In genomic region chr6:4180653-4181255, GRCh38 we compare ENCODE assay signal across 14 cellular contexts. TPM values are rescaled to one million over a fixed set of nuclear protein-coding genes. Genes with fewer than 3 reads are reported as not detected.
A peak's percentile ranks its signal among the peaks of the same experiment; 100 is the strongest.
DNase-seq lines count a peak whose midpoint lies in the region; TF ChIP-seq lines count a peak whose summit lies in the region.
"Had no signal": no experiment of that assay in that cellular context is flagged by ENCODE, and none has a peak within 500 bp of the region (broad histone marks: within the 10 kb centered on the region; RNA-seq: fewer than 3 reads in every experiment).

No MANE protein-coding gene starts in this region.

- TF ChIP-seq POLR2A in breast epithelium (IDR thresholded peaks at IDR 0.05): no peak

- no peak overlapping the region for H3K9ac ChIP-seq in SK-N-SH

- no peak for TF ChIP-seq RAD21 in SK-N-SH (IDR thresholded peaks at IDR 0.05; ENCODE audit: low read length)

- no peak overlapping the region for H2AFZ ChIP-seq in SK-N-SH (ENCODE audit: low read depth)

- TF ChIP-seq EP300 in SK-N-SH (IDR thresholded peaks at IDR 0.05; ENCODE audit: borderline replicate concordance in 1 of 2, low read depth in 1 of 2, low read length in 1 of 2): no peak

- intact Hi-C loops in MCF 10A (cut with micrococcal nuclease): no loop called here
- intact Hi-C loops in breast epithelium (cut with DNase I; ENCODE audit: low total_unique reads): no loop called here

- no peak overlapping the region for H3K27ac Mint-ChIP-seq in MCF 10A (ENCODE audit: low read depth, unreplicated experiment)
- H3K27ac Mint-ChIP-seq: activated naive CD4-positive, alpha-beta T cell treated with anti-CD3 and anti-CD28 coated beads for 36 hours; nephron had no signal

- peaks cover 0 to 3% of the 10 kb centered on the region in 2 donors for H3K27me3 ChIP-seq in breast epithelium
- no peaks in the 10 kb centered on the region; the same call in 1 of the 2 replicates for H3K27me3 ChIP-seq in SK-N-SH (ENCODE audit: insufficient read depth)
- H3K27me3 ChIP-seq: SJSA1 had no signal

- H3K9me2 ChIP-seq in SK-N-SH: no peaks in the 10 kb centered on the region

- H3K9me3 ChIP-seq in breast epithelium (no peaks in the 10 kb centered on the region), SK-N-SH (no peaks in the 10 kb centered on the region)
- H3K9me3 ChIP-seq: SJSA1 had no signal

- no TSS peak for BruUV-seq in MCF 10A (replicated peaks; lab: Mats Ljungman, UMichigan)

- DNase-seq in MCF 10A (ENCODE audit: unreplicated experiment) (peak; percentile 56), breast epithelium (ENCODE audit: low spot score in 2 of 2) (no peak), SK-N-SH (peak; percentile 30), fibroblast of the conjunctiva (ENCODE audit: low read depth) (peak; percentile 17), stromal cell of bone marrow (ENCODE audit: low read depth) (peak; percentile 7), activated T-cell treated with anti-CD3 and anti-CD28 coated beads for 4 hours (no peak), NOMO-1 (lab: John Stamatoyannopoulos, UW; ENCODE audit: unreplicated experiment in 2 of 2) (no peak)
- DNase-seq in stimulated activated CD4-positive, alpha-beta T cell treated with anti-CD3 and anti-CD28 coated beads, Interleukin-4, amount 100 ng/mL, for 4 hours: no peak
- DNase-seq: activated CD4-positive, alpha-beta T cell treated with anti-CD3 and anti-CD28 coated beads for 4 hours; activated naive CD4-positive, alpha-beta T cell treated with anti-CD3 and anti-CD28 coated beads for 36 hours; NCI-H187; stimulated activated naive CD8-positive, alpha-beta T cell treated with anti-CD3 and anti-CD28 coated beads, Interleukin-15, Interleukin-2, amounts not matched to agents 100 U/mL and 50 U/mL, for 24 hours had no signal

- no peaks in the 10 kb centered on the region for H3K79me2 ChIP-seq in SK-N-SH (ENCODE audit: insufficient read depth)

- H3K36me3 ChIP-seq in breast epithelium: no peaks in the 10 kb centered on the region
- no peaks in the 10 kb centered on the region for H3K36me3 ChIP-seq in SK-N-SH (replicated peaks in 1 of 2; ENCODE audit: control insufficient read depth in 1 of 2, insufficient read depth in 2 of 2, low read length in 1 of 2)
- H3K36me3 ChIP-seq: SJSA1 had no signal

- CTCF ChIA-PET in MCF 10A (lab: Yijun Ruan, JAX) (interaction anchor here (0.6 kb wide), 1 partner anchor 29 kb away, joined by 3 read pairs; no protein-coding TSS in a partner anchor), SK-N-SH (lab: Yijun Ruan, JAX) (no interaction called here)

- H3K4me3 Mint-ChIP-seq in MCF 10A (ENCODE audit: unreplicated experiment): no peak overlapping the region
- H3K4me3 Mint-ChIP-seq: activated naive CD4-positive, alpha-beta T cell treated with anti-CD3 and anti-CD28 coated beads for 36 hours; nephron had no signal

- H3K27ac ChIP-seq in breast epithelium (no peak overlapping the region), SK-N-SH (ENCODE audit: low read depth in 2 of 2, low read length in 1 of 2) (no peak overlapping the region)
- H3K27ac ChIP-seq: SJSA1 had no signal

- no peaks in the 10 kb centered on the region for H3F3A ChIP-seq in SK-N-SH (replicated peaks; ENCODE audit: insufficient read depth)

- H3K4me1 ChIP-seq in breast epithelium (no peaks in the 10 kb centered on the region), SK-N-SH (ENCODE audit: control insufficient read depth in 1 of 2, insufficient read depth in 2 of 2, low read depth in 1 of 2, low read length in 1 of 2) (no peaks in the 10 kb centered on the region; a peak in 1 of 4 replicates)
- H3K4me1 ChIP-seq: SJSA1 had no signal

- no peaks in the 10 kb centered on the region for H3K36me3 Mint-ChIP-seq in MCF 10A (ENCODE audit: insufficient read depth, unreplicated experiment)

- H4K20me1 ChIP-seq in SK-N-SH (ENCODE audit: insufficient read depth): no peaks in the 10 kb centered on the region

- no peaks in the 10 kb centered on the region for H3K27me3 Mint-ChIP-seq in MCF 10A (ENCODE audit: insufficient read depth, unreplicated experiment)

- no peak for TF ChIP-seq CTCF in MCF 10A (IDR thresholded peaks at IDR 0.05; ENCODE audit: unreplicated experiment)
- no peak for TF ChIP-seq CTCF in breast epithelium (IDR thresholded peaks at IDR 0.05)
- TF ChIP-seq CTCF in SK-N-SH (IDR thresholded peaks at IDR 0.05): no peak

- 51% methylated on average over 8 of the region's 9 CpGs for WGBS in SK-N-SH (ENCODE audit: low lambda C conversion rate)

- no peak overlapping the region for H3K4me2 ChIP-seq in SK-N-SH

- POLR2A ChIA-PET in MCF 10A (lab: Yijun Ruan, JAX): interaction anchor here (0.5 kb wide), 1 partner anchor 81 kb away, joined by 5 read pairs; no protein-coding TSS in a partner anchor
- POLR2A ChIA-PET in SK-N-SH (lab: Yijun Ruan, JAX): no interaction called here

- H3K4me1 Mint-ChIP-seq in MCF 10A (ENCODE audit: insufficient read depth, unreplicated experiment): peaks cover 9% of the 10 kb centered on the region
- H3K4me1 Mint-ChIP-seq: nephron had no signal

- no peaks in the 10 kb centered on the region for H3K9me3 Mint-ChIP-seq in MCF 10A (ENCODE audit: unreplicated experiment)
- H3K9me3 Mint-ChIP-seq: activated naive CD4-positive, alpha-beta T cell treated with anti-CD3 and anti-CD28 coated beads for 36 hours; nephron had no signal

- no peak overlapping the region for H3K4me3 ChIP-seq in breast epithelium
- no peak overlapping the region; a peak in 1 of 4 replicates for H3K4me3 ChIP-seq in SK-N-SH (ENCODE audit: low read depth in 2 of 2, low read length in 1 of 2)
- H3K4me3 ChIP-seq: SJSA1 had no signal

TF ChIP-seq in SK-N-SH, 30 proteins besides CTCF, POLR2A, EP300 and RAD21:
- TF ChIP-seq, protein P1, sequence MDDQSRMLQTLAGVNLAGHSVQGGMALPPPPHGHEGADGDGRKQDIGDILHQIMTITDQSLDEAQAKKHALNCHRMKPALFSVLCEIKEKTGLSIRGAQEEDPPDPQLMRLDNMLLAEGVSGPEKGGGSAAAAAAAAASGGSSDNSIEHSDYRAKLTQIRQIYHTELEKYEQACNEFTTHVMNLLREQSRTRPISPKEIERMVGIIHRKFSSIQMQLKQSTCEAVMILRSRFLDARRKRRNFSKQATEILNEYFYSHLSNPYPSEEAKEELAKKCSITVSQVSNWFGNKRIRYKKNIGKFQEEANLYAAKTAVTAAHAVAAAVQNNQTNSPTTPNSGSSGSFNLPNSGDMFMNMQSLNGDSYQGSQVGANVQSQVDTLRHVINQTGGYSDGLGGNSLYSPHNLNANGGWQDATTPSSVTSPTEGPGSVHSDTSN (IDR thresholded peaks at IDR 0.05): peak; percentile 93
- TF ChIP-seq, protein P2, sequence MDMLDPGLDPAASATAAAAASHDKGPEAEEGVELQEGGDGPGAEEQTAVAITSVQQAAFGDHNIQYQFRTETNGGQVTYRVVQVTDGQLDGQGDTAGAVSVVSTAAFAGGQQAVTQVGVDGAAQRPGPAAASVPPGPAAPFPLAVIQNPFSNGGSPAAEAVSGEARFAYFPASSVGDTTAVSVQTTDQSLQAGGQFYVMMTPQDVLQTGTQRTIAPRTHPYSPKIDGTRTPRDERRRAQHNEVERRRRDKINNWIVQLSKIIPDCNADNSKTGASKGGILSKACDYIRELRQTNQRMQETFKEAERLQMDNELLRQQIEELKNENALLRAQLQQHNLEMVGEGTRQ (IDR thresholded peaks at IDR 0.05; ENCODE audit: borderline replicate concordance, low read depth, low read length): no peak
- TF ChIP-seq MEF2A (IDR thresholded peaks at IDR 0.05; ENCODE audit: borderline replicate concordance, low read depth): no peak

RNA-seq across cellular contexts. Expression of gene ECI2, which starts 45.4 kb away (rescaled TPM):
- total RNA-seq in MCF 10A (2022): 35.8 and 38.4 TPM in 2 replicates
- 10 to 100 TPM; 60.6 to 66.9 (median 62.3) TPM for total RNA-seq in breast epithelium
- polyA plus RNA-seq in SK-N-SH (2012; rRNA removed): 43.7 and 45.1 TPM in 2 replicates
- polyA plus RNA-seq in SK-N-SH (2012; cell fraction: cytosol; rRNA removed): 57.3 and 61.1 TPM in 2 replicates
- polyA plus RNA-seq in SK-N-SH (2012; cell fraction: nucleus; rRNA removed): 32.2 and 45.5 TPM in 2 replicates

Comparison
In these comparisons a context has a peak if more than half of its experiments do, and no peak if none do; other contexts are left out.
1. DNase-seq: peak in MCF 10A (single experiment), SK-N-SH (single experiment), fibroblast of the conjunctiva (single experiment) and stromal cell of bone marrow (single experiment); none in breast epithelium (0 of 2), stimulated activated CD4-positive, alpha-beta T cell treated with anti-CD3 and anti-CD28 coated beads, Interleukin-4, amount 100 ng/mL, for 4 hours (0 of 2), activated T-cell treated with anti-CD3 and anti-CD28 coated beads for 4 hours (single experiment) and NOMO-1 (0 of 2).